In the genomic region with DNA sequence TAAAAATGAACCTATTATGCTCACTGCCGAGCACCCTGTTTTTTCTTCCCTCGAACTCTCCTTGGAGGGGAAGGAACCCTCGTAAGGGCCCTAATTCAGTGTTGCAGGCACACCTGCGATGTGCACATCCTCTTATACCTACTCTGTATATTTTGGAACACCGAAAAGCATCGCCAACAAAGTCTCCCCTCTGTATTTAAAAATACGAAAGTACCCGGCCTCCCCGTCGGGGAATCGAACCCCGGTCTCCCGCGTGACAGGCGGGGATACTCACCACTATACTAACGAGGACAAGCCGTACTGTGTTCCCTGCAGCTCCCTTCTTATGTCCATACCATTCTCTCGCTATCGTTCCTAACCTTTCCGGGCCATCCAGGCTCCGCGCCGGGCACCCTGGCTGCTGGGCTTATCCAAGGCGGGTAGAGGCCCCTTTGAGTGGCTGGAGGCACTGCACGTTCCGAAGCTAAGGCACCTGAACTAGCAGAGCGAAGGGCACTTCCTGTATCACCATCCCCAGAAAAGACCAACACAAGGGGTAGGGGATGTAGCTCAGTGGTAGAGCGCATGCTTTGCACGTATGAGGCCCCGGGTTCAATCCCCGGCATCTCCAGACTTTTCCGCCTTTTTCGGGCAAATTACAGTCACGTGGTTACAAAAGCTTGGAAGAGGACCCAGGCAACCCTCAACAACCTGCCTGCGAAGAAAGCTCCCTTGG, we compare ENCODE assay signal across 8 cellular contexts. TPM values are rescaled to one million over a fixed set of nuclear protein-coding genes. Genes with fewer than 3 reads are reported as not detected.
DNase-seq lines count a peak whose midpoint lies in the region; ATAC-seq, FAIRE-seq and TF ChIP-seq lines count a peak whose summit lies in the region.

No MANE protein-coding gene starts in this region.

- no peaks in the 10 kb centered on the region for H3K27me3 ChIP-seq in bronchial epithelial cell (ENCODE audit: control insufficient read depth, insufficient read depth, low read length)

- no peak for TF ChIP-seq CTCF in bronchial epithelial cell (IDR thresholded peaks at IDR 0.05; ENCODE audit: insufficient read depth, low read length, severe bottlenecking)

- H3K36me3 ChIP-seq in bronchial epithelial cell (ENCODE audit: control insufficient read depth, insufficient read depth, low read length), result peaks cover 2% of the 10 kb centered on the region

- FAIRE-seq in bronchial epithelial cell (lab: Jason Lieb, UNC), result no peak

- DNase-seq in SW480 (ENCODE audit: low spot score) (peak; percentile 95), bronchial epithelial cell (ENCODE audit: low read depth) (peak; percentile 85), kidney tubule cell (ENCODE audit: low spot score) (peak; percentile 98), SHP77 treated with DMSO at 0.1 percent for 48 hours (lab: John Stamatoyannopoulos, UW) (no peak), erythroblast (lab: John Stamatoyannopoulos, UW) (no peak)
- DNase-seq in stimulated activated CD4-positive, alpha-beta T cell treated with anti-CD3 and anti-CD28 coated beads, Interleukin-2, amount 100 ng/mL, for 24 hours, result peak; percentile 92

- no peak for TF ChIP-seq POLR2A in erythroblast (IDR thresholded peaks at IDR 0.05; ENCODE audit: low read length)

- ATAC-seq in GM18519 (IDR thresholded peaks at IDR 0.05; ENCODE audit: low FRiP score, unreplicated experiment), result peak; percentile 49
- ATAC-seq in HG03039 (IDR thresholded peaks at IDR 0.05; ENCODE audit: unreplicated experiment), result peak; percentile 55

- H3K4me3 ChIP-seq in bronchial epithelial cell (ENCODE audit: low read depth, low read length), result peak overlapping the region; percentile 38

RNA-seq across cellular contexts. Expression of gene UBC, which starts 25.1 kb away (rescaled TPM):
- 2,139 and 3,632 TPM in 2 replicates for total RNA-seq in bronchial epithelial cell

RNA-seq across cellular contexts. Expression of gene DHX37, which starts 49.3 kb away (rescaled TPM):
- total RNA-seq in bronchial epithelial cell, result 9.2 and 14.0 TPM in 2 replicates

RNA-seq across cellular contexts. Expression of gene BRI3BP, which starts 53.9 kb away (rescaled TPM):
- 11.6 and 14.8 TPM in 2 replicates for total RNA-seq in bronchial epithelial cell

Comparison
In these comparisons a context has a peak if more than half of its experiments do, and no peak if none do; other contexts are left out.
1. DNase-seq: peak in SW480 (single experiment), bronchial epithelial cell (single experiment), kidney tubule cell (single experiment) and stimulated activated CD4-positive, alpha-beta T cell treated with anti-CD3 and anti-CD28 coated beads, Interleukin-2, amount 100 ng/mL, for 24 hours (2 of 2); none in SHP77 treated with DMSO at 0.1 percent for 48 hours (single experiment) and erythroblast (0 of 2).